ENCODE assay signal across 22 cellular contexts in the genomic region with DNA sequence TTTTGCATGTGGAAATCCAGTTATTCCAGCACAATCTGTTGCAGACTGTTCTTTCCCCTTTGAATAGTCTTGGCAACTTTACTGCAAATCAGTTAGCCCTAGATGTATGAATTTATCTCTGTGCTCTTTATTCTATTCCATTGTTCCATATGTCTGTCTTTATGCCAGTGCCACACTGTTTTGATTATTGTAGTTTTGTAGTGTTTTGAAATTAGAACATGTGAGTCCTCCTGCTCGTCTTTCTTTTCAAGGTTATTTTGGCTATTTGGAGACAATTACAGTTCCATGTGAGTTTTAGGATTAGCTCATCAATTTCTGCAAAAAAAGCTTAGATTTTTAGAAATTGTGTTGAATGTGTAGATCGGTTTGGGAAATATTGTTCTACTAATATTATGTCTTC. TPM values are rescaled to one million over a fixed set of nuclear protein-coding genes. Genes with fewer than 3 reads are reported as not detected.
A peak's percentile ranks its signal among the peaks of the same experiment; 100 is the strongest.
DNase-seq lines count a peak whose midpoint lies in the region; ATAC-seq, FAIRE-seq and TF ChIP-seq lines count a peak whose summit lies in the region.
"Had no signal": no experiment of that assay in that cellular context is flagged by ENCODE, and none has a peak within 500 bp of the region (broad histone marks: within the 10 kb centered on the region; RNA-seq: fewer than 3 reads in every experiment).

No MANE protein-coding gene starts in this region.

- peaks cover 0 to 2% of the 10 kb centered on the region in 2 donors for H3K9me3 Mint-ChIP-seq in activated T-cell treated with anti-CD3 and anti-CD28 coated beads, Interleukin-2, amount 50 U/mL, for 72 hours
- peaks cover 4% of the 10 kb centered on the region for H3K9me3 Mint-ChIP-seq in activated T-cell treated with anti-CD3 and anti-CD28 coated beads, Interleukin-2, amount 50 U/mL, for 4 hours
- H3K9me3 Mint-ChIP-seq: CD4-positive, alpha-beta T cell; CD8-positive, alpha-beta T cell had no signal

- H3K36me3 Mint-ChIP-seq in activated T-cell treated with anti-CD3 and anti-CD28 coated beads, Interleukin-2, amount 50 U/mL, for 72 hours (ENCODE audit: insufficient read depth in 2 of 2), result no peaks in the 10 kb centered on the region
- H3K36me3 Mint-ChIP-seq in activated T-cell treated with anti-CD3 and anti-CD28 coated beads, Interleukin-2, amount 50 U/mL, for 4 hours (ENCODE audit: insufficient read depth), result no peaks in the 10 kb centered on the region
- H3K36me3 Mint-ChIP-seq: CD8-positive, alpha-beta T cell had no signal

- H3K4me3 ChIP-seq in prostate gland, result no peak overlapping the region
- H3K4me3 ChIP-seq: A549; BLaER1 treated with 17β-estradiol and CSF1 and Interleukin-3, amounts not matched to agents 10 nM and 100 nM had no signal

- WGBS in prostate gland, result 93% methylated on average over 2 of the region's 2 CpGs

- no peaks in the 10 kb centered on the region for H3K27me3 Mint-ChIP-seq in activated T-cell treated with anti-CD3 and anti-CD28 coated beads, Interleukin-2, amount 50 U/mL, for 72 hours (ENCODE audit: low read depth)
- peaks cover 48% of the 10 kb centered on the region for H3K27me3 Mint-ChIP-seq in activated T-cell treated with anti-CD3 and anti-CD28 coated beads, Interleukin-2, amount 50 U/mL, for 4 hours (ENCODE audit: low read depth)

- intact Hi-C loops in prostate gland (cut with DNase I), result no loop called here

- H3K27me3 ChIP-seq in prostate gland (replicated peaks; ENCODE audit: insufficient read depth), result peaks cover 5% of the 10 kb centered on the region
- H3K27me3 ChIP-seq: BLaER1 treated with 17β-estradiol and CSF1 and Interleukin-3, amounts not matched to agents 10 nM and 100 nM had no signal

- no peak overlapping the region for H3K4me3 Mint-ChIP-seq in activated T-cell treated with anti-CD3 and anti-CD28 coated beads, Interleukin-2, amount 50 U/mL, for 72 hours
- no peak overlapping the region for H3K4me3 Mint-ChIP-seq in activated T-cell treated with anti-CD3 and anti-CD28 coated beads, Interleukin-2, amount 50 U/mL, for 4 hours
- H3K4me3 Mint-ChIP-seq: B cell; CD4-positive, alpha-beta T cell; CD8-positive, alpha-beta T cell had no signal

- no peaks in the 10 kb centered on the region for H3K36me3 ChIP-seq in prostate gland
- H3K36me3 ChIP-seq: BLaER1 treated with 17β-estradiol and CSF1 and Interleukin-3, amounts not matched to agents 10 nM and 100 nM had no signal

- TF ChIP-seq POLR2A in prostate gland (IDR thresholded peaks at IDR 0.05), result no peak

- no peak for TF ChIP-seq CTCF in GM13977 (IDR thresholded peaks at IDR 0.05; ENCODE audit: extremely low read depth, insufficient read depth, missing control alignments)
- TF ChIP-seq CTCF in prostate gland (IDR thresholded peaks at IDR 0.05), result no peak

- H3K4me1 ChIP-seq in prostate gland (replicated peaks), result no peaks in the 10 kb centered on the region
- H3K4me1 ChIP-seq: A549 had no signal

- DNase-seq in activated T-cell treated with anti-CD3 and anti-CD28 coated beads, Interleukin-2, amount 50 U/mL, for 72 hours, result no peak
- no peak for DNase-seq in activated T-cell treated with anti-CD3 and anti-CD28 coated beads, Interleukin-2, amount 50 U/mL, for 4 hours
- DNase-seq in GM13977 (ENCODE audit: low spot score) (no peak), prostate gland (ENCODE audit: low spot score) (no peak)
- DNase-seq: AML-193; Caco-2; Calu3; CD4-positive, alpha-beta T cell; CD8-positive, alpha-beta T cell; DMS79 treated with DMSO at 0.1 percent for 48 hours; GF-D8 had no signal

- no peak overlapping the region for H3K27ac ChIP-seq in prostate gland
- H3K27ac ChIP-seq: 22Rv1; A549; BLaER1 treated with 17β-estradiol and CSF1 and Interleukin-3, amounts not matched to agents 10 nM and 100 nM; C4-2B had no signal

- ATAC-seq in activated T-cell treated with anti-CD3 and anti-CD28 coated beads, Interleukin-2, amount 50 U/mL, for 72 hours (replicated peaks in 1 of 2), result no peak
- no peak for ATAC-seq in activated T-cell treated with anti-CD3 and anti-CD28 coated beads, Interleukin-2, amount 50 U/mL, for 4 hours
- ATAC-seq: A549; CD8-positive, alpha-beta T cell had no signal

- in situ Hi-C loops in GM13977 (cut with MboI; ENCODE audit: low pct_unique_long_range_greater_than_20kb, low sequenced_read_pairs, unreplicated experiment), result no loop called here

- H3K27ac Mint-ChIP-seq in activated T-cell treated with anti-CD3 and anti-CD28 coated beads, Interleukin-2, amount 50 U/mL, for 72 hours, result peak overlapping the region; percentile 3
- H3K27ac Mint-ChIP-seq: B cell; CD4-positive, alpha-beta T cell; CD8-positive, alpha-beta T cell had no signal

- H3K4me1 Mint-ChIP-seq in activated T-cell treated with anti-CD3 and anti-CD28 coated beads, Interleukin-2, amount 50 U/mL, for 72 hours (ENCODE audit: low read depth), result no peaks in the 10 kb centered on the region
- H3K4me1 Mint-ChIP-seq in activated T-cell treated with anti-CD3 and anti-CD28 coated beads, Interleukin-2, amount 50 U/mL, for 4 hours (ENCODE audit: low read depth), result peaks cover 2% of the 10 kb centered on the region

- FAIRE-seq in TTC549 (lab: Jason Lieb, UNC), result peak; percentile 42
- FAIRE-seq: A549, D721Med, G401.6, GM12891, GM18507 had no signal

- H3K9me3 ChIP-seq in prostate gland, result no peaks in the 10 kb centered on the region

RNA-seq across cellular contexts. Expression of a gene that starts 26.6 kb away (rescaled TPM):
- total RNA-seq in activated T-cell treated with anti-CD3 and anti-CD28 coated beads, Interleukin-2, amount 50 U/mL, for 72 hours, result not detected
- total RNA-seq in activated T-cell treated with anti-CD3 and anti-CD28 coated beads, Interleukin-2, amount 50 U/mL, for 4 hours, result not detected
- total RNA-seq in prostate gland, result 1 to 10 TPM; 2.4 to 4.8 TPM
- total RNA-seq: A172, B cell, Calu3 had no signal

RNA-seq across cellular contexts. Expression of a gene that starts 49.1 kb away (rescaled TPM):
- total RNA-seq in activated T-cell treated with anti-CD3 and anti-CD28 coated beads, Interleukin-2, amount 50 U/mL, for 72 hours, result 100 to 1,000 TPM; 327 to 369 TPM
- 100 to 1,000 TPM; 404 to 411 (median 408) TPM for total RNA-seq in activated T-cell treated with anti-CD3 and anti-CD28 coated beads, Interleukin-2, amount 50 U/mL, for 4 hours
- 100 to 1,000 TPM; 478 to 512 TPM for total RNA-seq in prostate gland
